17 cellular contexts compared by ENCODE assay signal in the genomic region with DNA sequence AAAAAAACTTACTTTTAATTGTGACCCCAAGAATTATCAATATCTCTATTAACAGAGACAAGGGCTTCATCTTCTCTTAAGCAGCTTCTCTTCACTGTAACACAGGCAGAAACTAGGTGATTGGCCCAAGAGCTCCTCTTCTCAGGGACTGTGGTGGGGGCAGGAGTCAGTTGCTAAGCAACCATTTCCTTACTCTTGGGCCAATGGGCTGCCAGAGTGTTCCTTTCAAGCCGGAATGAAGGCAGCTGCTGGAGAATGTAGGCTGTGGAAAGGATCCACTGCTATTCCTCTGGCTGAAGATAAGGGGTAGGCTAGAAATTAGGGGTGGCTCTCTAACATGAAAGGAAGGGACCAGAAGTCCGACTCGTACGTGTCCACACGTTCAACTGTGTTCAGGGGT.
DNase-seq lines count a peak whose midpoint lies in the region.
"Had no signal": no experiment of that assay in that cellular context is flagged by ENCODE, and none has a peak within 500 bp of the region (broad histone marks: within the 10 kb centered on the region; RNA-seq: fewer than 3 reads in every experiment).

A gene with protein sequence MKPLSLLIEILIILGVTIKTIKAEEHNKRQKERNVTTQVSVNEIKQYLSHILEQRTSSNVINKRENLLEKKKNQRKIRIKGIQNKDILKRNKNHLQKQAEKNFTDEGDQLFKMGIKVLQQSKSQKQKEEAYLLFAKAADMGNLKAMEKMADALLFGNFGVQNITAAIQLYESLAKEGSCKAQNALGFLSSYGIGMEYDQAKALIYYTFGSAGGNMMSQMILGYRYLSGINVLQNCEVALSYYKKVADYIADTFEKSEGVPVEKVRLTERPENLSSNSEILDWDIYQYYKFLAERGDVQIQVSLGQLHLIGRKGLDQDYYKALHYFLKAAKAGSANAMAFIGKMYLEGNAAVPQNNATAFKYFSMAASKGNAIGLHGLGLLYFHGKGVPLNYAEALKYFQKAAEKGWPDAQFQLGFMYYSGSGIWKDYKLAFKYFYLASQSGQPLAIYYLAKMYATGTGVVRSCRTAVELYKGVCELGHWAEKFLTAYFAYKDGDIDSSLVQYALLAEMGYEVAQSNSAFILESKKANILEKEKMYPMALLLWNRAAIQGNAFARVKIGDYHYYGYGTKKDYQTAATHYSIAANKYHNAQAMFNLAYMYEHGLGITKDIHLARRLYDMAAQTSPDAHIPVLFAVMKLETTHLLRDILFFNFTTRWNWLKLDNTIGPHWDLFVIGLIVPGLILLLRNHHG (minus strand): TSS at position 150 of the 400 bp plus-strand sequence. CDS start 80 bp downstream, at position 70.

- no peaks in the 10 kb centered on the region for H3K27me3 ChIP-seq in NT2/D1 (ENCODE audit: insufficient read depth, insufficient read length)

- no peaks in the 10 kb centered on the region for H3K4me1 ChIP-seq in NT2/D1 (ENCODE audit: insufficient read depth, insufficient read length)

- no peak within 1 kb of the TSS for H3K4me3 ChIP-seq in NT2/D1 (ENCODE audit: insufficient read length, low read depth)
- H3K4me3 ChIP-seq: heart right ventricle had no signal

- DNase-seq in COR-L47 (lab: John Stamatoyannopoulos, UW), result peak; percentile 36
- peak; percentile 55 for DNase-seq in ELF-1 (ENCODE audit: low read depth, low spot score)
- DNase-seq in NT2/D1 (ENCODE audit: low read depth, low spot score), result peak; percentile 32
- peak; percentile 36 for DNase-seq in iPS DF 4.7 (ENCODE audit: extremely low read depth, low spot score)
- no peak for DNase-seq in effector CD4-positive, alpha-beta T cell
- DNase-seq in nucleus accumbens (lab: John Stamatoyannopoulos, UW), result no peak
- DNase-seq in activated T-cell treated with anti-CD3 and anti-CD28 coated beads, Interleukin-2, amount 50 U/mL, for 48 hours, result no peak
- DNase-seq: activated CD4-positive, alpha-beta T cell treated with anti-CD3 and anti-CD28 coated beads, Interleukin-2, amount 50 U/mL, for 4 hours; activated naive CD4-positive, alpha-beta T cell treated with anti-CD3 and anti-CD28 coated beads for 36 hours; aorta; Calu3; cerebellar nuclear complex; GF-D8; heart right ventricle; HFFc6; NCI-H1436; NCI-H526 treated with DMSO at 0.1 percent for 48 hours had no signal

- peaks cover 11% of the 10 kb centered on the region; the same call in 1 of the 2 replicates for H3K9me3 ChIP-seq in NT2/D1 (ENCODE audit: insufficient read depth, low read length)

- no peaks in the 10 kb centered on the region for H3K36me3 ChIP-seq in NT2/D1 (ENCODE audit: insufficient read depth, insufficient read length, low read length)
- H3K36me3 ChIP-seq: heart right ventricle had no signal

- H3K9ac ChIP-seq in NT2/D1 (ENCODE audit: insufficient read length, low read depth), result no peak within 1 kb of the TSS

Comparison
In these comparisons a context has a peak if more than half of its experiments do, and no peak if none do; other contexts are left out.
1. DNase-seq: peak in COR-L47 (single experiment), ELF-1 (single experiment), NT2/D1 (single experiment) and iPS DF 4.7 (single experiment); none in effector CD4-positive, alpha-beta T cell (single experiment), nucleus accumbens (0 of 56) and activated T-cell treated with anti-CD3 and anti-CD28 coated beads, Interleukin-2, amount 50 U/mL, for 48 hours (0 of 2).